8 cellular contexts compared by ENCODE assay signal in genomic region chr3:186361612-186362408, GRCh38. TPM values are rescaled to one million over a fixed set of nuclear protein-coding genes. Genes with fewer than 3 reads are reported as not detected.
A peak's percentile ranks its signal among the peaks of the same experiment; 100 is the strongest.
DNase-seq lines count a peak whose midpoint lies in the region; ATAC-seq and TF ChIP-seq lines count a peak whose summit lies in the region.

Gene DGKG, minus strand, starts transcription at chr3:186362234. Its CDS starts 41,775 bp downstream, at chr3:186320459.

- no peaks in the 10 kb centered on the region for H4K20me1 ChIP-seq in PC-9 (ENCODE audit: insufficient read depth)

- no peak within 1 kb of the TSS for H2AFZ ChIP-seq in PC-9

- no peak within 1 kb of the TSS for H3K27ac ChIP-seq in PC-9

- DNase-seq in BE2C: peak; percentile 66
- DNase-seq in PC-9: no peak
- DNase-seq in cardiac fibroblast (ENCODE audit: low read depth in 2 of 2): peak in 1 of 2 donors; percentile 14
- peak; percentile 59 for DNase-seq in left lobe of liver (ENCODE audit: low spot score)
- DNase-seq in stimulated activated CD4-positive, alpha-beta T cell treated with anti-CD3 and anti-CD28 coated beads, Interleukin-4, amount 100 ng/mL, for 1 hour: peak; percentile 26
- DNase-seq in SW 1271 (lab: John Stamatoyannopoulos, UW): no peak

- TF ChIP-seq CTCF in BE2C (IDR thresholded peaks at IDR 0.05; ENCODE audit: low read depth, low read length): no peak
- no peak for TF ChIP-seq CTCF in PC-9 (conservative IDR thresholded peaks at IDR 0.05)
- TF ChIP-seq CTCF in cardiac fibroblast (IDR thresholded peaks at IDR 0.05; ENCODE audit: low read depth, low read length): no peak

- H3K4me2 ChIP-seq in PC-9: no peak within 1 kb of the TSS

- H3K9me3 ChIP-seq in BE2C (no peaks in the 10 kb centered on the region), PC-9 (ENCODE audit: insufficient read depth, low read depth) (no peaks in the 10 kb centered on the region)

- H3K9me2 ChIP-seq in PC-9 (ENCODE audit: insufficient read depth): no peaks in the 10 kb centered on the region

- POLR2A ChIA-PET in PC-9 (lab: Charles Lee; ENCODE audit: unreplicated experiment): no interaction called here

- ATAC-seq in GM18867 (IDR thresholded peaks at IDR 0.05; ENCODE audit: unreplicated experiment) (peak; percentile 73), HG03135 (IDR thresholded peaks at IDR 0.05; ENCODE audit: unreplicated experiment) (peak; percentile 55), left lobe of liver (peak; percentile 92)

- no peaks in the 10 kb centered on the region for H3F3A ChIP-seq in PC-9 (ENCODE audit: insufficient read depth, low read depth)

- CTCF ChIA-PET in PC-9 (lab: Charles Lee): no interaction called here

- no peaks in the 10 kb centered on the region for H3K79me2 ChIP-seq in PC-9 (ENCODE audit: low read depth)

- intact Hi-C loops in PC-9 (cut with micrococcal nuclease; ENCODE audit: unreplicated experiment): no loop called here

- BruUV-seq in PC-9 (replicated peaks; lab: Mats Ljungman, UMichigan): no TSS peak

- H3K36me3 ChIP-seq in BE2C: no peaks in the 10 kb centered on the region
- no peaks in the 10 kb centered on the region for H3K36me3 ChIP-seq in PC-9 (ENCODE audit: low read depth)

- H3K4me1 ChIP-seq in BE2C (no peaks in the 10 kb centered on the region; the same call in 1 of the 2 replicates), PC-9 (replicated peaks; ENCODE audit: insufficient read depth) (no peaks in the 10 kb centered on the region)

- H3K27me3 ChIP-seq in BE2C: peaks cover 21% of the 10 kb centered on the region
- peaks cover 87% of the 10 kb centered on the region for H3K27me3 ChIP-seq in PC-9 (ENCODE audit: insufficient read depth, low read depth)

- H3K4me3 ChIP-seq in BE2C (ENCODE audit: low read depth, low read length) (peak within 1 kb of the TSS; percentile 61), PC-9 (no peak within 1 kb of the TSS), cardiac fibroblast (replicated peaks in 1 of 2; ENCODE audit: low read depth in 2 of 2, low read length in 2 of 2) (peak within 1 kb of the TSS; percentile 24 to 42)

RNA-seq across cellular contexts. Expression of gene DGKG, which starts in this region (rescaled TPM):
- 4.5 TPM for polyA plus RNA-seq in BE2C (2012; ENCODE audit: insufficient read depth, insufficient read length, low read depth)
- total RNA-seq in PC-9 (2021) (9.8 and 20.0 TPM in 2 replicates), left lobe of liver (1.4 TPM)

Comparison
In these comparisons a context has a peak if more than half of its experiments do, and no peak if none do; other contexts are left out.
1. DNase-seq: peak in BE2C (single experiment), left lobe of liver (single experiment) and stimulated activated CD4-positive, alpha-beta T cell treated with anti-CD3 and anti-CD28 coated beads, Interleukin-4, amount 100 ng/mL, for 1 hour (single experiment); none in PC-9 (0 of 2) and SW 1271 (0 of 2).
2. Peak in every context shown above with its lines, with median percentiles within 50 percentile points of each other: ATAC-seq.